1 cellular context compared by ENCODE assay signal in genomic region chr16:4244254-4244812, GRCh38.
TF ChIP-seq lines count a peak whose summit lies in the region.

No MANE protein-coding gene starts in this region.

TF ChIP-seq in K562, 482 proteins besides CTCF, POLR2A, EP300 and RAD21 (continues in another document):
- TF ChIP-seq MNT (conservative IDR thresholded peaks at IDR 0.05), result peak; percentile 80 to 83
- TF ChIP-seq ZNF583 (CRISPR knock-in tag; IDR thresholded peaks at IDR 0.05), result peak; percentile 78
- TF ChIP-seq CXXC5 (CRISPR knock-in tag; IDR thresholded peaks at IDR 0.05), result peak; percentile 62
- peak; percentile 64; the same call in 1 of the 2 replicates for TF ChIP-seq ZNF584 (CRISPR knock-in tag; IDR thresholded peaks at IDR 0.05; ENCODE audit: low read depth)
- TF ChIP-seq NRF1 (conservative IDR thresholded peaks at IDR 0.05 in 1 of 2, IDR thresholded peaks at IDR 0.05 in 1 of 2), result peak in 1 of 2 experiments; percentile 26; a peak in 1 of 4 replicates
- no peak for TF ChIP-seq NONO (IDR thresholded peaks at IDR 0.05; ENCODE audit: low read depth in 2 of 2, low read length in 1 of 2)
- TF ChIP-seq ETS1 (conservative IDR thresholded peaks at IDR 0.05; ENCODE audit: control insufficient read depth, low read depth, low read length), result no peak
- peak; percentile 52; the same call in 1 of the 2 replicates for TF ChIP-seq RAD51 (IDR thresholded peaks at IDR 0.05; ENCODE audit: borderline replicate concordance, low read depth)
- TF ChIP-seq TCF7 (IDR thresholded peaks at IDR 0.05; ENCODE audit: borderline replicate concordance), result no peak
- TF ChIP-seq RHOXF2B (CRISPR knock-in tag; conservative IDR thresholded peaks at IDR 0.05), result no peak
- TF ChIP-seq NFRKB (IDR thresholded peaks at IDR 0.05; ENCODE audit: low read depth), result peak; percentile 98
- no peak for TF ChIP-seq CBFA2T3 (IDR thresholded peaks at IDR 0.05)
- 0 out of 4 replicates have a peak, but pooled peaks of 1 of the 2 experiments have one; percentile 26 for TF ChIP-seq TBL1XR1 (IDR thresholded peaks at IDR 0.05; ENCODE audit: low read length in 2 of 2)
- TF ChIP-seq, protein P1, sequence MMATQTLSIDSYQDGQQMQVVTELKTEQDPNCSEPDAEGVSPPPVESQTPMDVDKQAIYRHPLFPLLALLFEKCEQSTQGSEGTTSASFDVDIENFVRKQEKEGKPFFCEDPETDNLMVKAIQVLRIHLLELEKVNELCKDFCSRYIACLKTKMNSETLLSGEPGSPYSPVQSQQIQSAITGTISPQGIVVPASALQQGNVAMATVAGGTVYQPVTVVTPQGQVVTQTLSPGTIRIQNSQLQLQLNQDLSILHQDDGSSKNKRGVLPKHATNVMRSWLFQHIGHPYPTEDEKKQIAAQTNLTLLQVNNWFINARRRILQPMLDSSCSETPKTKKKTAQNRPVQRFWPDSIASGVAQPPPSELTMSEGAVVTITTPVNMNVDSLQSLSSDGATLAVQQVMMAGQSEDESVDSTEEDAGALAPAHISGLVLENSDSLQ (IDR thresholded peaks at IDR 0.05), result peak; percentile 93
- no peak for TF ChIP-seq RBM34 (IDR thresholded peaks at IDR 0.05; ENCODE audit: borderline replicate concordance, insufficient read depth, low read length)
- TF ChIP-seq, protein P2, sequence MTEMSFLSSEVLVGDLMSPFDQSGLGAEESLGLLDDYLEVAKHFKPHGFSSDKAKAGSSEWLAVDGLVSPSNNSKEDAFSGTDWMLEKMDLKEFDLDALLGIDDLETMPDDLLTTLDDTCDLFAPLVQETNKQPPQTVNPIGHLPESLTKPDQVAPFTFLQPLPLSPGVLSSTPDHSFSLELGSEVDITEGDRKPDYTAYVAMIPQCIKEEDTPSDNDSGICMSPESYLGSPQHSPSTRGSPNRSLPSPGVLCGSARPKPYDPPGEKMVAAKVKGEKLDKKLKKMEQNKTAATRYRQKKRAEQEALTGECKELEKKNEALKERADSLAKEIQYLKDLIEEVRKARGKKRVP (CRISPR knock-in tag; IDR thresholded peaks at IDR 0.05), result 0 out of 2 replicates have a peak, but pooled peaks have one; percentile 40
- no peak for TF ChIP-seq POLR2AphosphoS5 (IDR thresholded peaks at IDR 0.05; ENCODE audit: control insufficient read depth, insufficient read depth, low read depth, low read length)
- 0 out of 2 replicates have a peak, but pooled peaks have one; percentile 5 for TF ChIP-seq FOXO4 (CRISPR knock-in tag; IDR thresholded peaks at IDR 0.05)
- no peak for TF ChIP-seq ZKSCAN1 (IDR thresholded peaks at IDR 0.05; ENCODE audit: low read depth, low read length)
- TF ChIP-seq EP400 (IDR thresholded peaks at IDR 0.05), result peak; percentile 96
- peak; percentile 17; the same call in 1 of the 2 replicates for TF ChIP-seq JUND (IDR thresholded peaks at IDR 0.05; ENCODE audit: borderline replicate concordance, low read depth, low read length)
- no peak; the same call in 2 of the 3 replicates for TF ChIP-seq JUND (tag; IDR thresholded peaks at IDR 0.05; ENCODE audit: borderline replicate concordance, low read depth, low read length)
- 0 out of 2 replicates have a peak, but pooled peaks have one; percentile 29 for TF ChIP-seq FOXK1 (CRISPR knock-in tag; IDR thresholded peaks at IDR 0.05; ENCODE audit: borderline replicate concordance)
- TF ChIP-seq FOXJ3 (CRISPR knock-in tag; IDR thresholded peaks at IDR 0.05), result no peak
- peak; percentile 82 for TF ChIP-seq POLR2B (IDR thresholded peaks at IDR 0.05; ENCODE audit: low read depth, partially characterized antibody)
- TF ChIP-seq BHLHE40 (IDR thresholded peaks at IDR 0.05; ENCODE audit: low read length), result peak; percentile 76
- peak; percentile 33; the same call in 1 of the 2 replicates for TF ChIP-seq ZNF76 (CRISPR knock-in tag; IDR thresholded peaks at IDR 0.05; ENCODE audit: borderline replicate concordance)
- TF ChIP-seq HSF4 (CRISPR knock-in tag; IDR thresholded peaks at IDR 0.05; ENCODE audit: borderline replicate concordance), result peak; percentile 75; the same call in 1 of the 2 replicates
- TF ChIP-seq, protein P3, sequence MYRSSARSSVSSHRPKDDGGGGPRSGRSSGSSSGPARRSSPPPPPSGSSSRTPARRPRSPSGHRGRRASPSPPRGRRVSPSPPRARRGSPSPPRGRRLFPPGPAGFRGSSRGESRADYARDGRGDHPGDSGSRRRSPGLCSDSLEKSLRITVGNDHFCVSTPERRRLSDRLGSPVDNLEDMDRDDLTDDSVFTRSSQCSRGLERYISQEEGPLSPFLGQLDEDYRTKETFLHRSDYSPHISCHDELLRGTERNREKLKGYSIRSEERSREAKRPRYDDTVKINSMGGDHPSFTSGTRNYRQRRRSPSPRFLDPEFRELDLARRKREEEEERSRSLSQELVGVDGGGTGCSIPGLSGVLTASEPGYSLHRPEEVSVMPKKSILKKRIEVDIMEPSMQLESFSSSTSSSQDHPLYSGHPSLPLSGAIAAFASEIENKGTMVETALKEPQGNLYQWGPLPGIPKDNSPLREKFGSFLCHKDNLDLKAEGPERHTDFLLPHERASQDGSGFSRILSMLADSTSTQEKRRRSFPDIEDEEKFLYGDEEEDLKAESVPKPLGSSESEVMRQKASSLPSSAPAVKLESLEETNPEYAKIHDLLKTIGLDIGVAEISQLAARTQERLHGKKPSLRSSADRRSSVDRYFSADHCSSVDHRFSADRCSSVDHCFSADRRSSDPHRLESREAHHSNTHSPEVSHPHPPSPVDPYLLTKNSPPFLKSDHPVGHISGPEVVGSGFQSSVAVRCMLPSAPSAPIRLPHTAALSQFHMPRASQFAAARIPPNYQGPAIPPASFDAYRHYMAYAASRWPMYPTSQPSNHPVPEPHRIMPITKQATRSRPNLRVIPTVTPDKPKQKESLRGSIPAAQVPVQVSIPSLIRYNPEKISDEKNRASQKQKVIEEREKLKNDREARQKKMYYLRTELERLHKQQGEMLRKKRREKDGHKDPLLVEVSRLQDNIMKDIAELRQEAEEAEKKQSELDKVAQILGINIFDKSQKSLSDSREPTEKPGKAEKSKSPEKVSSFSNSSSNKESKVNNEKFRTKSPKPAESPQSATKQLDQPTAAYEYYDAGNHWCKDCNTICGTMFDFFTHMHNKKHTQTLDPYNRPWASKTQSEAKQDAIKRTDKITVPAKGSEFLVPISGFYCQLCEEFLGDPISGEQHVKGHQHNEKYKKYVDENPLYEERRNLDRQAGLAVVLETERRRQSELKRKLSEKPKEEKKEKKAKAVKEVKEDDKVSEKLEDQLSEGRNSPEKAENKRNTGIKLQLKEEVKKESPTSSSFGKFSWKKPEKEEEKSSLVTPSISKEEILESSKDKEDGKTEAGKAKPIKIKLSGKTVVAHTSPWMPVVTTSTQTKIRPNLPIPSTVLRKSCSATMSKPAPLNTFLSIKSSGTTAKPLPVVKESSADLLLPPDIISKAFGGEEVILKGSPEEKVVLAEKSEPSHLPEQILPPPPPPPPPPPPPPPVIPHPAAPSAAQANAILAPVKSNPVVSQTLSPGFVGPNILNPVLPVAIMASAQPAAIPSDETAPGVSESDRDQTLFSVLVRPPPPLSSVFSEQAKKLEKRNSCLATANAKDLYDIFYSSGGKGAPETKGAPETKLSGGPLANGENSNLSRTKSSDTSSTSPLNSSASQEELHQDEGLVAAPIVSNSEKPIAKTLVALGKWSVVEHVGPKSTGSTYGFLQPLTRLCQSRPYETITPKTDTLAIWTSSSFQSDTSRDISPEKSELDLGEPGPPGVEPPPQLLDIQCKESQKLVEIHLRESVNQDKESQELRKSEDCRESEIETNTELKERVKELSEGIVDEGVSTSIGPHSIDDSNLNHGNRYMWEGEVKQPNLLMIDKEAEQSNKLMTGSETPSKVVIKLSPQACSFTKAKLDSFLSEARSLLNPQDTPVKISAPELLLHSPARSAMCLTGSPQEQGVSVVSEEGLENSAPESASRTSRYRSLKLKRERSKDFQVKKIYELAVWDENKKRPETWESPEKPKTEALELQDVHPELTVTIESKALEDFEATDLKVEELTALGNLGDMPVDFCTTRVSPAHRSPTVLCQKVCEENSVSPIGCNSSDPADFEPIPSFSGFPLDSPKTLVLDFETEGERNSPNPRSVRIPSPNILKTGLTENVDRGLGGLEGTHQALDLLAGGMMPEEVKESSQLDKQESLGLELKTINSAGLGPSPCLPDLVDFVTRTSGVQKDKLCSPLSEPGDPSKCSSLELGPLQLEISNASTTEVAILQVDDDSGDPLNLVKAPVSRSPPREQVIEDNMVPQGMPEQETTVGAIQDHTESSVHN (IDR thresholded peaks at IDR 0.05; ENCODE audit: borderline replicate concordance in 1 of 2, low read depth in 1 of 2), result no peak
- peak; percentile 70 to 95 (median 86) for TF ChIP-seq YY1 (IDR thresholded peaks at IDR 0.05; ENCODE audit: borderline replicate concordance in 1 of 3, control insufficient read depth in 1 of 3, extremely low read depth in 1 of 3, insufficient read depth in 3 of 3, insufficient read length in 1 of 3, insufficient replicate concordance in 2 of 3, low read depth in 1 of 3, low read length in 2 of 3)
- TF ChIP-seq VEZF1 (CRISPR knock-in tag; IDR thresholded peaks at IDR 0.05), result peak; percentile 62
- peak; percentile 63; the same call in 1 of the 2 replicates for TF ChIP-seq MEF2D (tag; conservative IDR thresholded peaks at IDR 0.05; ENCODE audit: low read depth)
- no peak for TF ChIP-seq PBX2 (CRISPR knock-in tag; IDR thresholded peaks at IDR 0.05; ENCODE audit: low read depth)
- TF ChIP-seq PBX2 (tag; conservative IDR thresholded peaks at IDR 0.05; ENCODE audit: low read depth), result peak; percentile 70
- TF ChIP-seq HDAC8 (tag; IDR thresholded peaks at IDR 0.05), result 0 out of 2 replicates have a peak, but pooled peaks have one; percentile 48
- peak; percentile 90 for TF ChIP-seq EHMT2 (IDR thresholded peaks at IDR 0.05)
- 0 out of 4 replicates have a peak, but pooled peaks of 1 of the 2 experiments have one; percentile 24 for TF ChIP-seq MLLT1 (IDR thresholded peaks at IDR 0.05)
- no peak for TF ChIP-seq GABPB2 (CRISPR knock-in tag; conservative IDR thresholded peaks at IDR 0.05)
